In genomic region chrX:154017766-154018517, GRCh38 we compare ENCODE assay signal across 10 cellular contexts. TPM values are rescaled to one million over a fixed set of nuclear protein-coding genes. Genes with fewer than 3 reads are reported as not detected.
DNase-seq lines count a peak whose midpoint lies in the region; TF ChIP-seq lines count a peak whose summit lies in the region.
"Had no signal": no experiment of that assay in that cellular context is flagged by ENCODE, and none has a peak within 500 bp of the region (broad histone marks: within the 10 kb centered on the region; RNA-seq: fewer than 3 reads in every experiment).

No MANE protein-coding gene starts in this region.

- no peak overlapping the region for H2AFZ ChIP-seq in PC-9

- H3K36me3 ChIP-seq in PC-9 (ENCODE audit: low read depth): no peaks in the 10 kb centered on the region
- H3K36me3 ChIP-seq in skeletal muscle satellite cell (ENCODE audit: insufficient read depth, low read length): peaks cover 43% of the 10 kb centered on the region

- H3K4me1 ChIP-seq in PC-9 (replicated peaks; ENCODE audit: insufficient read depth): peaks cover 8% of the 10 kb centered on the region; the same call in 1 of the 2 replicates
- peaks cover 32% of the 10 kb centered on the region for H3K4me1 ChIP-seq in skeletal muscle satellite cell (ENCODE audit: control insufficient read depth, insufficient read depth, low read length)

- intact Hi-C loops in PC-9 (cut with micrococcal nuclease; ENCODE audit: unreplicated experiment): no loop called here

- no peaks in the 10 kb centered on the region for H3K9me3 ChIP-seq in PC-9 (ENCODE audit: insufficient read depth, low read depth)
- H3K9me3 ChIP-seq in skeletal muscle satellite cell (replicated peaks; ENCODE audit: low read length): no peaks in the 10 kb centered on the region
- H3K9me3 ChIP-seq: heart left ventricle, SJSA1 had no signal

- H3K27me3 ChIP-seq in PC-9 (ENCODE audit: insufficient read depth, low read depth) (no peaks in the 10 kb centered on the region), skeletal muscle satellite cell (ENCODE audit: control insufficient read depth, insufficient read depth, low read length) (no peaks in the 10 kb centered on the region)
- H3K27me3 ChIP-seq: SJSA1 had no signal

- no peaks in the 10 kb centered on the region for H3K9me2 ChIP-seq in PC-9 (ENCODE audit: insufficient read depth)

- CTCF ChIA-PET in PC-9 (lab: Charles Lee): no interaction called here

- no TSS peak for BruUV-seq in PC-9 (replicated peaks; lab: Mats Ljungman, UMichigan)

- no peak overlapping the region for H3K27ac ChIP-seq in PC-9
- H3K27ac ChIP-seq: SJSA1 had no signal

- no peaks in the 10 kb centered on the region for H4K20me1 ChIP-seq in PC-9 (ENCODE audit: insufficient read depth)

- POLR2A ChIA-PET in PC-9 (lab: Charles Lee; ENCODE audit: unreplicated experiment): no interaction called here

- H3F3A ChIP-seq in PC-9 (ENCODE audit: insufficient read depth, low read depth): peaks cover 5% of the 10 kb centered on the region; the same call in 1 of the 2 replicates

- TF ChIP-seq CTCF in GM12875 (IDR thresholded peaks at IDR 0.05; ENCODE audit: borderline replicate concordance, insufficient read depth, low read depth, low read length) (no peak), PC-9 (conservative IDR thresholded peaks at IDR 0.05) (no peak), epithelial cell of esophagus (IDR thresholded peaks at IDR 0.05; ENCODE audit: insufficient read depth, low read depth, low read length, missing control alignments) (no peak)

- H3K4me2 ChIP-seq in PC-9: peak overlapping the region; percentile 82
- H3K4me2 ChIP-seq in skeletal muscle satellite cell (ENCODE audit: low read length): peak overlapping the region; percentile 98

- DNase-seq in PC-9: no peak
- DNase-seq in epithelial cell of esophagus (ENCODE audit: low read depth): no peak
- no peak for DNase-seq in putamen (ENCODE audit: low spot score)
- no peak for DNase-seq in D341Med (ENCODE audit: low spot score)
- DNase-seq in activated gamma-delta T cell (lab: John Stamatoyannopoulos, UW): no peak
- DNase-seq: activated gamma-delta T cell treated with Interleukin-2 at 50 U/mL for 16 hours, heart left ventricle had no signal

- H3K4me3 ChIP-seq in GM12875 (ENCODE audit: low read depth, low read length) (peak overlapping the region; percentile 62), PC-9 (peak overlapping the region; percentile 78), epithelial cell of esophagus (ENCODE audit: low read length) (peak overlapping the region; percentile 56), skeletal muscle satellite cell (ENCODE audit: low read length) (peak overlapping the region; percentile 83)

- H3K79me2 ChIP-seq in PC-9 (ENCODE audit: low read depth): peaks cover 29% of the 10 kb centered on the region

- peak overlapping the region; percentile 90 for H3K9ac ChIP-seq in skeletal muscle satellite cell (ENCODE audit: low read depth, low read length)

RNA-seq across cellular contexts. Expression of gene IRAK1, which starts 1.8 kb away (rescaled TPM):
- total RNA-seq in PC-9 (2021): 317 and 364 TPM in 2 replicates
- 60.3 and 68.2 TPM in 2 replicates for total RNA-seq in skeletal muscle satellite cell (2012; rRNA removed)

RNA-seq across cellular contexts. Expression of gene TMEM187, which starts 45.4 kb away (rescaled TPM):
- total RNA-seq in PC-9 (2021): 20.1 and 30.8 TPM in 2 replicates
- total RNA-seq in skeletal muscle satellite cell (2012; rRNA removed): 6.8 and 7.6 TPM in 2 replicates

RNA-seq across cellular contexts. Expression of gene HCFC1, which starts 46.3 kb away (rescaled TPM):
- total RNA-seq in PC-9 (2021): 67.1 and 79.9 TPM in 2 replicates
- 22.6 and 24.5 TPM in 2 replicates for total RNA-seq in skeletal muscle satellite cell (2012; rRNA removed)
